23 cellular contexts compared by ENCODE assay signal in the genomic region with DNA sequence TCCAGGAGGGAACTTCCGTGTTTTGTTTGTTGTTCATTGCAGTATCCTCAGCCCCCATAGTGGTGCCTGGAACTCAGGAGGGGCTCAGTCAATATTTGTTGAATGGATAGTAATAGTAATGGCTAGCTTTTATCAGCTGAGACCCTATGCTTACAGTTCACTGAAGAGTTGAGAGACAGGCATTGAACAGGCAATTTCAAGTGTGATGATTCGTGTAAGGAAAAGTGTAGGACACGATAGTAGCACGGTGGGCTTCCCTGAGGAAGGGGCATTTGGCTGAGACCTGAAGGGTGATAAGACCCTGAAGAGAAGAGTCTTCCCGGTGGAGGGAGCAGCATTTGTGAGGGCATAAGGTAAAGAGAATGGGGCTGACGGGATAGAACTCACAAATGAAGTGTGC.
"Had no signal": no experiment of that assay in that cellular context is flagged by ENCODE, and none has a peak within 500 bp of the region (broad histone marks: within the 10 kb centered on the region; RNA-seq: fewer than 3 reads in every experiment).

No MANE protein-coding gene starts in this region.

- H3K9me3 Mint-ChIP-seq: mesothelial cell of epicardium; natural killer cell; neural crest cell; stimulated activated naive B cell treated with anti-CD40 and anti-IgM and Interleukin-4, amounts not matched to agents 10 μg/mL and 1 μg/mL and 100 μg/mL, for 72 hours; stimulated activated naive CD8-positive, alpha-beta T cell treated with anti-CD3 and anti-CD28 coated beads, Interleukin-15, amount 100 ng/mL, for 72 hours had no signal

- H3K36me3 ChIP-seq: ovary, right atrium auricular region, sigmoid colon, tibial nerve, upper lobe of right lung, vagina had no signal

- H3K4me3 ChIP-seq: hepatocyte, lung, ovary, right atrium auricular region, sigmoid colon, skin epidermis, testis, tibial nerve, upper lobe of right lung, vagina had no signal

- H3K9me3 ChIP-seq: ovary, right atrium auricular region, sigmoid colon, testis, tibial nerve, upper lobe of right lung, vagina had no signal

- H3K36me3 Mint-ChIP-seq: natural killer cell; stimulated activated naive B cell treated with anti-CD40 and anti-IgM and Interleukin-4, amounts not matched to agents 10 μg/mL and 1 μg/mL and 100 μg/mL, for 72 hours had no signal

- H3K27me3 ChIP-seq: hepatocyte, ovary, right atrium auricular region, sigmoid colon, testis, tibial nerve, upper lobe of right lung, vagina had no signal

- H3K4me2 ChIP-seq: hepatocyte had no signal

- H3K4me1 ChIP-seq: right atrium auricular region, sigmoid colon, upper lobe of right lung had no signal

- H3K27ac Mint-ChIP-seq: mesothelial cell of epicardium; natural killer cell; stimulated activated naive B cell treated with anti-CD40 and anti-IgM and Interleukin-4, amounts not matched to agents 10 μg/mL and 1 μg/mL and 100 μg/mL, for 72 hours had no signal

- H3K79me2 ChIP-seq: hepatocyte had no signal

- ATAC-seq: left colon; left ventricle myocardium superior; natural killer cell; stimulated activated naive B cell treated with anti-CD40 and anti-IgM and Interleukin-4, amounts not matched to agents 10 μg/mL and 1 μg/mL and 100 μg/mL, for 72 hours; upper lobe of right lung had no signal

- H3K4me3 Mint-ChIP-seq: mesothelial cell of epicardium; natural killer cell; neural crest cell; stimulated activated naive B cell treated with anti-CD40 and anti-IgM and Interleukin-4, amounts not matched to agents 10 μg/mL and 1 μg/mL and 100 μg/mL, for 72 hours; stimulated activated naive CD8-positive, alpha-beta T cell treated with anti-CD3 and anti-CD28 coated beads, Interleukin-15, amount 100 ng/mL, for 72 hours had no signal

- H3K4me1 Mint-ChIP-seq: natural killer cell; stimulated activated naive CD8-positive, alpha-beta T cell treated with anti-CD3 and anti-CD28 coated beads, Interleukin-15, amount 100 ng/mL, for 72 hours had no signal

- DNase-seq: dermis blood vessel endothelial cell; foreskin melanocyte; head of caudate nucleus; left colon; left ventricle myocardium superior; natural killer cell; nucleus accumbens; ovary; sigmoid colon; stimulated activated CD4-positive, alpha-beta T cell treated with anti-CD3 and anti-CD28 coated beads, Interleukin-2, amount 100 ng/mL, for 24 hours; stimulated activated CD4-positive, alpha-beta T cell treated with anti-CD3 and anti-CD28 coated beads, Interleukin-4, amount 100 ng/mL, for 4 hours; stimulated activated naive B cell treated with anti-CD40 and anti-IgM and Interleukin-4, amounts not matched to agents 10 μg/mL and 1 μg/mL and 100 μg/mL, for 72 hours; stimulated activated naive CD8-positive, alpha-beta T cell treated with anti-CD3 and anti-CD28 coated beads, Interleukin-15, amount 100 ng/mL, for 72 hours; testis; upper lobe of right lung had no signal

- H3K27ac ChIP-seq: hepatocyte, ovary, right atrium auricular region, sigmoid colon, skin epidermis, testis, upper lobe of right lung, vagina had no signal

- H2AFZ ChIP-seq: hepatocyte had no signal
